Comparison of ENCODE assay signal across 10 cellular contexts in the genomic region with DNA sequence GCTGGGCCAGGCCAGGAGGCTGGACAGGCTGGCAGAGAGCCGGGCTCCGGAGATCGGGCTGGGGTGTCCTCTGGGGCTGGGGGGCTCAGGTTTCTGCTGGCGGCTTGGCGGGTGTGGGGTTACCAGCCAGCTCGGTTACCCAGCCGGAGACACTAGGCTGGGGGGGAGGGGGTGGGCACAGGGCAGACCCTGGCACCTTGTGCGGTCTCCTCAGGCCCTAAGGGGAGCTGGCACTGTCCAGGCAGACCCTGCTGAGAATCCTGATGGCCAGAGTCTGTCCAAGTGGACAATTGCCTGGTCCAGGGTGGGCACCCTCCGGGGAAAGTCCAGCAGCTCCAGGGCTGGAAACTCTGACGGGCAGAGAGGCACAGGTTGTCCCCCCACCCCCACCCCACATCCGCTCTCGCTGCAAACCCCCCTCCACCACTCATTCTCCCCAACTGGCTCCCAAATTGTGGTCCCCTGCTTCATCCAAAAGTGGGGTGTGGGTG. TPM values are rescaled to one million over a fixed set of nuclear protein-coding genes. Genes with fewer than 3 reads are reported as not detected.
DNase-seq lines count a peak whose midpoint lies in the region; ATAC-seq and TF ChIP-seq lines count a peak whose summit lies in the region.
"Had no signal": no experiment of that assay in that cellular context is flagged by ENCODE, and none has a peak within 500 bp of the region (broad histone marks: within the 10 kb centered on the region; RNA-seq: fewer than 3 reads in every experiment).

No MANE protein-coding gene starts in this region.

- H3K27ac ChIP-seq in heart left ventricle, result peak overlapping the region in 8 of 12 donors; percentile 77 to 98 (median 96)
- peak overlapping the region; percentile 98 to 99 for H3K27ac ChIP-seq in breast epithelium
- H3K27ac ChIP-seq in upper lobe of left lung, result peak overlapping the region; percentile 93 to 100 (median 96)
- no peak overlapping the region for H3K27ac ChIP-seq in endodermal cell (ENCODE audit: low read depth, low read length)

- H3K4me1 ChIP-seq in heart left ventricle (peaks cover 8 to 93% (median 65%) of the 10 kb centered on the region in 12 donors), breast epithelium (peaks cover 34 to 52% of the 10 kb centered on the region in 2 donors), upper lobe of left lung (peaks cover 80 to 98% (median 97%) of the 10 kb centered on the region in 4 donors), endodermal cell (ENCODE audit: control insufficient read depth, insufficient read depth, low read length) (peaks cover 7% of the 10 kb centered on the region)

- no peaks in the 10 kb centered on the region for H3K27me3 Mint-ChIP-seq in mesothelial cell of epicardium (ENCODE audit: low read depth)
- no peaks in the 10 kb centered on the region for H3K27me3 Mint-ChIP-seq in endodermal cell (ENCODE audit: insufficient read depth)

- no peak overlapping the region for H3K9ac ChIP-seq in endodermal cell (ENCODE audit: extremely low read depth, low read length, poor library complexity, severe bottlenecking)

- H3K36me3 ChIP-seq in heart left ventricle, result peaks cover 0 to 5% (median 4%) of the 10 kb centered on the region in 9 donors
- H3K36me3 ChIP-seq in breast epithelium, result no peaks in the 10 kb centered on the region
- H3K36me3 ChIP-seq in upper lobe of left lung, result peaks cover 0 to 11% (median 5%) of the 10 kb centered on the region in 4 donors
- no peaks in the 10 kb centered on the region for H3K36me3 ChIP-seq in endodermal cell (ENCODE audit: control insufficient read depth, insufficient read depth, low read length)

- WGBS in heart left ventricle, 4 donors, result 90 to 98% (median 91%) methylated on average over 8 to 12 of the region's 12 CpGs
- WGBS in upper lobe of left lung, 2 donors, result 66 to 71% methylated on average over 3 to 9 of the region's 12 CpGs
- 91 to 100% methylated on average over 4 to 12 of the region's 12 CpGs for WGBS in endodermal cell (ENCODE audit: insufficient coverage in 1 of 2, insufficient read length in 1 of 2), 2 experiments

- H3K9me3 ChIP-seq in heart left ventricle, result no peaks in the 10 kb centered on the region
- H3K9me3 ChIP-seq in breast epithelium, result no peaks in the 10 kb centered on the region
- H3K9me3 ChIP-seq in upper lobe of left lung, result no peaks in the 10 kb centered on the region
- H3K9me3 ChIP-seq in endodermal cell (ENCODE audit: control insufficient read depth, low read length), result no peaks in the 10 kb centered on the region
- H3K9me3 ChIP-seq: HAP-1 had no signal

- DNase-seq in heart left ventricle (peak in 1 of 5 donors; percentile 60), cardiac septum (ENCODE audit: low spot score) (no peak), breast epithelium (ENCODE audit: low spot score in 2 of 2) (no peak), mesothelial cell of epicardium (ENCODE audit: low spot score in 2 of 2, unreplicated experiment in 2 of 2) (no peak), upper lobe of left lung (no peak), GM10266 (ENCODE audit: extremely low spot score) (no peak), endodermal cell (no peak)

- no peaks in the 10 kb centered on the region for H3K9me3 Mint-ChIP-seq in mesothelial cell of epicardium
- H3K9me3 Mint-ChIP-seq in endodermal cell, result no peaks in the 10 kb centered on the region

- no peak for TF ChIP-seq EP300 in upper lobe of left lung (IDR thresholded peaks at IDR 0.05)

- peaks cover 21% of the 10 kb centered on the region for H3K4me1 Mint-ChIP-seq in mesothelial cell of epicardium
- H3K4me1 Mint-ChIP-seq in endodermal cell, result peaks cover 19% of the 10 kb centered on the region

- TF ChIP-seq POLR2A in heart left ventricle (IDR thresholded peaks at IDR 0.05) (no peak), breast epithelium (IDR thresholded peaks at IDR 0.05) (no peak), upper lobe of left lung (IDR thresholded peaks at IDR 0.05) (no peak)

- intact Hi-C loops in heart left ventricle (cut with DNase I), result no loop called here
- intact Hi-C loops in cardiac septum (cut with DNase I), result no loop called here
- intact Hi-C loops in breast epithelium (cut with DNase I; ENCODE audit: low total_unique reads), result no loop called here

- H3K27me3 ChIP-seq in heart left ventricle (no peaks in the 10 kb centered on the region), breast epithelium (no peaks in the 10 kb centered on the region), upper lobe of left lung (no peaks in the 10 kb centered on the region), endodermal cell (ENCODE audit: control insufficient read depth, insufficient read depth, low read length, poor library complexity, severe bottlenecking) (no peaks in the 10 kb centered on the region)

- ATAC-seq in heart left ventricle (no peak), upper lobe of left lung (ENCODE audit: low FRiP score in 2 of 2) (no peak), GM18907 (IDR thresholded peaks at IDR 0.05; ENCODE audit: unreplicated experiment) (no peak)

- no peak for TF ChIP-seq CTCF in heart left ventricle (IDR thresholded peaks at IDR 0.05)
- no peak for TF ChIP-seq CTCF in breast epithelium (IDR thresholded peaks at IDR 0.05)
- no peak for TF ChIP-seq CTCF in mesothelial cell of epicardium (IDR thresholded peaks at IDR 0.05; ENCODE audit: unreplicated experiment)
- no peak for TF ChIP-seq CTCF in upper lobe of left lung (IDR thresholded peaks at IDR 0.05)
- TF ChIP-seq CTCF in GM10266 (IDR thresholded peaks at IDR 0.05; ENCODE audit: control insufficient read depth, insufficient read depth, low read depth, missing control alignments), result no peak
- TF ChIP-seq CTCF in endodermal cell (conservative IDR thresholded peaks at IDR 0.05), result no peak

- no peaks in the 10 kb centered on the region for H3K36me3 Mint-ChIP-seq in mesothelial cell of epicardium
- peaks cover 7% of the 10 kb centered on the region for H3K36me3 Mint-ChIP-seq in endodermal cell (ENCODE audit: low read depth)

- H3K4me3 ChIP-seq in heart left ventricle, result peak overlapping the region in 6 of 12 donors; percentile 26 to 59 (median 32)
- peak overlapping the region; percentile 33 to 73 (median 63) for H3K4me3 ChIP-seq in breast epithelium
- peak overlapping the region in 3 of 4 donors; percentile 20 to 49 (median 44) for H3K4me3 ChIP-seq in upper lobe of left lung
- H3K4me3 ChIP-seq in endodermal cell (ENCODE audit: low read length), result no peak overlapping the region
- H3K4me3 ChIP-seq: HAP-1 had no signal

- no peak overlapping the region for H3K4me3 Mint-ChIP-seq in mesothelial cell of epicardium
- H3K4me3 Mint-ChIP-seq in endodermal cell, result no peak overlapping the region

- H3K27ac Mint-ChIP-seq in mesothelial cell of epicardium (peak overlapping the region; percentile 34), endodermal cell (no peak overlapping the region)

RNA-seq across cellular contexts. Expression of a gene that starts 6.7 kb away (rescaled TPM):
- total RNA-seq in heart left ventricle (10 to 100 TPM; 29.5 to 80.0 (median 46.6) TPM), cardiac septum (41.9 TPM), breast epithelium (10 to 100 TPM; 45.6 to 82.5 (median 53.4) TPM), mesothelial cell of epicardium (19.9 to 21.7 TPM (median 21.7 TPM) in 3 replicates), upper lobe of left lung (10 to 100 TPM; 43.9 to 88.2 (median 66.2) TPM), endodermal cell (10 to 100 TPM; 21.2 to 23.3 TPM)
- polyA plus RNA-seq in heart left ventricle, result 100 to 1,000 TPM in 1 of 2 donors, 10 to 100 TPM in 1; 39.2 to 103 TPM
- 7.4 TPM for polyA plus RNA-seq in endodermal cell (2013, experiment 1 of 2)
- 7.0 TPM for polyA plus RNA-seq in endodermal cell (2013, experiment 2 of 2)

RNA-seq across cellular contexts. Expression of a gene that starts 15.9 kb away (rescaled TPM):
- not detected for total RNA-seq in heart left ventricle
- not detected for polyA plus RNA-seq in heart left ventricle
- total RNA-seq in cardiac septum, result not detected
- total RNA-seq in breast epithelium, result not detected
- total RNA-seq in mesothelial cell of epicardium, result 0.49 to 1.3 TPM (median 0.87 TPM) in 3 replicates
- 1 to 10 TPM in 1 of 6 donors, under 1 TPM in 1, not detected in 4; 0.57 to 1.0 TPM for total RNA-seq in upper lobe of left lung
- total RNA-seq in endodermal cell, result 1 to 10 TPM in 1 of 2 donors, not detected in 1; 2.0 TPM
- not detected for polyA plus RNA-seq in endodermal cell (2013, experiment 1 of 2)
- polyA plus RNA-seq in endodermal cell (2013, experiment 2 of 2), result not detected
- total RNA-seq: temporal lobe had no signal

RNA-seq across cellular contexts. Expression of a gene that starts 24.3 kb away (rescaled TPM):
- total RNA-seq in heart left ventricle, result under 1 TPM in 8 of 9 donors, not detected in 1; 0.14 to 0.62 (median 0.35) TPM
- polyA plus RNA-seq in heart left ventricle, result under 1 TPM; 0.17 to 0.65 TPM
- 0.51 TPM for total RNA-seq in cardiac septum
- 1 to 10 TPM in 2 of 3 donors, under 1 TPM in 1; 0.48 to 4.4 (median 3.3) TPM for total RNA-seq in breast epithelium
- 1.8 to 2.9 TPM (median 1.9 TPM) in 3 replicates for total RNA-seq in mesothelial cell of epicardium
- total RNA-seq in upper lobe of left lung, result 1 to 10 TPM in 4 of 6 donors, under 1 TPM in 2; 0.49 to 2.1 (median 1.1) TPM
- total RNA-seq in endodermal cell, result 1 to 10 TPM in 1 of 2 donors, under 1 TPM in 1; 0.44 to 2.0 TPM
- 4.1 TPM for polyA plus RNA-seq in endodermal cell (2013, experiment 1 of 2)
- 3.4 TPM for polyA plus RNA-seq in endodermal cell (2013, experiment 2 of 2)
- total RNA-seq: temporal lobe had no signal

RNA-seq across cellular contexts. Expression of a gene that starts 24.4 kb away (rescaled TPM):
- total RNA-seq in heart left ventricle (not detected), cardiac septum (not detected), breast epithelium (under 1 TPM; 0.16 to 0.66 (median 0.44) TPM), mesothelial cell of epicardium (0.58 TPM in 1 of 3 replicates, not detected in the others), upper lobe of left lung (under 1 TPM in 1 of 6 donors, not detected in 5; 0.89 TPM), endodermal cell (not detected)
- polyA plus RNA-seq in heart left ventricle, result not detected
- not detected for polyA plus RNA-seq in endodermal cell (2013, experiment 1 of 2)
- not detected for polyA plus RNA-seq in endodermal cell (2013, experiment 2 of 2)

RNA-seq across cellular contexts. Expression of a gene that starts 26.1 kb away (rescaled TPM):
- 10 to 100 TPM; 19.4 to 35.0 (median 27.4) TPM for total RNA-seq in heart left ventricle
- 10 to 100 TPM; 22.3 to 50.7 TPM for polyA plus RNA-seq in heart left ventricle
- total RNA-seq in cardiac septum, result 22.2 TPM
- total RNA-seq in breast epithelium, result 10 to 100 TPM; 27.0 to 42.7 (median 39.3) TPM
- 46.8 to 49.6 TPM (median 48.3 TPM) in 3 replicates for total RNA-seq in mesothelial cell of epicardium
- 10 to 100 TPM; 15.6 to 62.9 (median 29.8) TPM for total RNA-seq in upper lobe of left lung
- total RNA-seq in endodermal cell, result 10 to 100 TPM; 61.9 to 65.0 TPM
- 54.8 TPM for polyA plus RNA-seq in endodermal cell (2013, experiment 1 of 2)
- polyA plus RNA-seq in endodermal cell (2013, experiment 2 of 2), result 47.4 TPM
